In genomic region chr10:43844236-43844635, GRCh38 we compare ENCODE assay signal across 31 cellular contexts.
DNase-seq lines count a peak whose midpoint lies in the region; ATAC-seq and TF ChIP-seq lines count a peak whose summit lies in the region.
"Had no signal": no experiment of that assay in that cellular context is flagged by ENCODE, and none has a peak within 500 bp of the region (broad histone marks: within the 10 kb centered on the region; RNA-seq: fewer than 3 reads in every experiment).

No MANE protein-coding gene starts in this region.

- intact Hi-C loops in left ventricle myocardium inferior (cut with micrococcal nuclease) (no loop called here), heart right ventricle (cut with DNase I) (loop anchor here in 1 of 10 donors (10.0 kb wide), 1 partner anchor 149 kb away; no protein-coding TSS in a partner anchor), vagina (cut with DNase I) (no loop called here)
- intact Hi-C loops in naive thymus-derived CD4-positive, alpha-beta T cell (cut with micrococcal nuclease): no loop called here

- POLR2A ChIA-PET in naive thymus-derived CD4-positive, alpha-beta T cell (lab: Charles Lee): no interaction called here

- peaks cover 6% of the 10 kb centered on the region for H3K27me3 Mint-ChIP-seq in T-helper 17 cell
- H3K27me3 Mint-ChIP-seq in naive thymus-derived CD4-positive, alpha-beta T cell: peaks cover 0 to 8% (median 0%) of the 10 kb centered on the region in 5 donors
- H3K27me3 Mint-ChIP-seq: activated naive CD4-positive, alpha-beta T cell treated with anti-CD3 and anti-CD28 coated beads, Interleukin-2, amount 50 U/mL, for 24 hours; activated T-helper 17 cell treated with anti-CD3 and anti-CD28 coated beads, Interleukin-2, amount 50 U/mL, for 72 hours had no signal

- peak overlapping the region; percentile 77 for H3K27ac Mint-ChIP-seq in T-helper 17 cell
- H3K27ac Mint-ChIP-seq in naive thymus-derived CD4-positive, alpha-beta T cell: peak overlapping the region in 7 of 9 donors; percentile 26 to 86 (median 46)
- H3K27ac Mint-ChIP-seq: activated naive CD4-positive, alpha-beta T cell treated with anti-CD3 and anti-CD28 coated beads, Interleukin-2, amount 50 U/mL, for 24 hours; naive B cell had no signal

- peaks cover 0 to 6% (median 0%) of the 10 kb centered on the region in 11 donors for H3K9me3 Mint-ChIP-seq in naive thymus-derived CD4-positive, alpha-beta T cell
- H3K9me3 Mint-ChIP-seq: activated naive CD4-positive, alpha-beta T cell treated with anti-CD3 and anti-CD28 coated beads, Interleukin-2, amount 50 U/mL, for 24 hours; activated T-helper 17 cell treated with anti-CD3 and anti-CD28 coated beads, Interleukin-2, amount 50 U/mL, for 72 hours had no signal

- H3K27me3 ChIP-seq in left ventricle myocardium inferior (ENCODE audit: low read depth) (no peaks in the 10 kb centered on the region), heart right ventricle (no peaks in the 10 kb centered on the region), vagina (no peaks in the 10 kb centered on the region)
- no peaks in the 10 kb centered on the region for H3K27me3 ChIP-seq in naive thymus-derived CD4-positive, alpha-beta T cell (ENCODE audit: control insufficient read depth in 2 of 2, insufficient read depth in 2 of 2, low read length in 2 of 2)
- H3K27me3 ChIP-seq: BLaER1, esophagus muscularis mucosa, gastroesophageal sphincter, left lung, upper lobe of right lung had no signal

- H3K36me3 ChIP-seq in left ventricle myocardium inferior (no peaks in the 10 kb centered on the region), heart right ventricle (no peaks in the 10 kb centered on the region), vagina (no peaks in the 10 kb centered on the region)
- no peaks in the 10 kb centered on the region for H3K36me3 ChIP-seq in naive thymus-derived CD4-positive, alpha-beta T cell (ENCODE audit: control insufficient read depth in 2 of 3, insufficient read depth in 3 of 3, low read length in 3 of 3)
- H3K36me3 ChIP-seq: BLaER1, esophagus muscularis mucosa, gastroesophageal sphincter, left lung, upper lobe of right lung had no signal

- no peak overlapping the region for H3K4me3 ChIP-seq in left ventricle myocardium inferior
- H3K4me3 ChIP-seq in heart right ventricle: no peak overlapping the region
- H3K4me3 ChIP-seq in naive thymus-derived CD4-positive, alpha-beta T cell (ENCODE audit: low read length): no peak overlapping the region
- H3K4me3 ChIP-seq in vagina: no peak overlapping the region
- H3K4me3 ChIP-seq: BLaER1, esophagus muscularis mucosa, gastroesophageal sphincter, left lung, upper lobe of right lung had no signal

- no peak overlapping the region for H3K4me3 Mint-ChIP-seq in T-helper 17 cell
- no peak overlapping the region for H3K4me3 Mint-ChIP-seq in naive thymus-derived CD4-positive, alpha-beta T cell
- H3K4me3 Mint-ChIP-seq: naive B cell had no signal

- H3K4me1 ChIP-seq in left ventricle myocardium inferior (peaks cover 29% of the 10 kb centered on the region), heart right ventricle (peaks cover 0 to 42% (median 18%) of the 10 kb centered on the region in 9 donors), vagina (peaks cover 45% of the 10 kb centered on the region)
- H3K4me1 ChIP-seq in naive thymus-derived CD4-positive, alpha-beta T cell (ENCODE audit: control insufficient read depth in 2 of 2, insufficient read depth in 2 of 2, low read length in 2 of 2): peaks cover 9 to 12% of the 10 kb centered on the region in 2 donors

- H3K27ac ChIP-seq in left ventricle myocardium inferior (replicated peaks) (peak overlapping the region; percentile 89), heart right ventricle (peak overlapping the region in 4 of 10 donors; percentile 1 to 89 (median 62)), vagina (peak overlapping the region; percentile 21)
- no peak overlapping the region for H3K27ac ChIP-seq in naive thymus-derived CD4-positive, alpha-beta T cell (ENCODE audit: low read depth, low read length)
- H3K27ac ChIP-seq: BLaER1, left lung had no signal

- no peak for TF ChIP-seq POLR2A in vagina (IDR thresholded peaks at IDR 0.05)

- CTCF ChIA-PET in naive thymus-derived CD4-positive, alpha-beta T cell (lab: Charles Lee): no interaction called here

- in situ Hi-C loops in G401 (cut with HindIII; ENCODE audit: low sequenced_read_pairs): no loop called here

- H3K36me3 Mint-ChIP-seq in T-helper 17 cell (ENCODE audit: low read depth): peaks cover 2% of the 10 kb centered on the region
- no peaks in the 10 kb centered on the region for H3K36me3 Mint-ChIP-seq in naive thymus-derived CD4-positive, alpha-beta T cell
- H3K36me3 Mint-ChIP-seq: activated naive CD4-positive, alpha-beta T cell treated with anti-CD3 and anti-CD28 coated beads, Interleukin-2, amount 50 U/mL, for 24 hours; naive B cell had no signal

- TF ChIP-seq CTCF in left ventricle myocardium inferior (IDR thresholded peaks at IDR 0.05; ENCODE audit: borderline replicate concordance) (no peak), heart right ventricle (IDR thresholded peaks at IDR 0.05) (no peak), vagina (IDR thresholded peaks at IDR 0.05) (no peak)

- no peaks in the 10 kb centered on the region for H3K9me3 ChIP-seq in left ventricle myocardium inferior (replicated peaks)
- H3K9me3 ChIP-seq in heart right ventricle: no peaks in the 10 kb centered on the region
- H3K9me3 ChIP-seq in T-helper 17 cell (ENCODE audit: control insufficient read depth, low read length, poor library complexity, severe bottlenecking): no peaks in the 10 kb centered on the region
- no peaks in the 10 kb centered on the region for H3K9me3 ChIP-seq in naive thymus-derived CD4-positive, alpha-beta T cell (ENCODE audit: control insufficient read depth in 2 of 3, low read length in 3 of 3)
- no peaks in the 10 kb centered on the region for H3K9me3 ChIP-seq in vagina
- H3K9me3 ChIP-seq: BLaER1, esophagus muscularis mucosa, gastroesophageal sphincter, left lung, upper lobe of right lung had no signal

- peaks cover 19% of the 10 kb centered on the region for H3K4me1 Mint-ChIP-seq in T-helper 17 cell
- H3K4me1 Mint-ChIP-seq in naive thymus-derived CD4-positive, alpha-beta T cell: peaks cover 15 to 44% (median 34%) of the 10 kb centered on the region in 7 donors

- 94 to 97% methylated on average over 4 of the region's 4 CpGs for WGBS in heart right ventricle, 2 donors

- ATAC-seq in heart right ventricle: no peak
- ATAC-seq in T-helper 17 cell: no peak
- ATAC-seq in naive thymus-derived CD4-positive, alpha-beta T cell: no peak
- no peak for ATAC-seq in HG03565 (IDR thresholded peaks at IDR 0.05; ENCODE audit: unreplicated experiment)
- ATAC-seq: activated T-helper 17 cell treated with anti-CD3 and anti-CD28 coated beads, Interleukin-2, amount 50 U/mL, for 72 hours; PC-3 had no signal

- DNase-seq in left ventricle myocardium inferior: no peak
- DNase-seq in heart right ventricle: no peak
- no peak for DNase-seq in T-helper 17 cell
- no peak for DNase-seq in naive thymus-derived CD4-positive, alpha-beta T cell
- peak in 1 of 2 donors; percentile 74 for DNase-seq in vagina (ENCODE audit: extremely low spot score in 2 of 2)
- no peak for DNase-seq in superior temporal gyrus (ENCODE audit: extremely low spot score)
- no peak for DNase-seq in G401 (ENCODE audit: low spot score)
- DNase-seq: aorta; Calu3; central memory CD4-positive, alpha-beta T cell; dermis blood vessel endothelial cell; DMS79 treated with DMSO at 0.1 percent for 48 hours; GOT3; left lung; naive B cell; NCI-H1092; NCI-H187 treated with DMSO at 0.1 percent for 48 hours; NCI-H524; NK-92 treated with Interleukin-12 subunit alpha and Interleukin-12 subunit beta, amount 100 ng/mL, for 24 hours; occipital lobe; PC-3; SHP77; small intestine; stimulated activated CD4-positive, alpha-beta T cell treated with anti-CD3 and anti-CD28 coated beads, Interleukin-1b, Interleukin-23, amount 100 ng/mL, for 48 hours; upper lobe of right lung had no signal
